Comparison of ENCODE assay signal across 9 cellular contexts in the genomic region with DNA sequence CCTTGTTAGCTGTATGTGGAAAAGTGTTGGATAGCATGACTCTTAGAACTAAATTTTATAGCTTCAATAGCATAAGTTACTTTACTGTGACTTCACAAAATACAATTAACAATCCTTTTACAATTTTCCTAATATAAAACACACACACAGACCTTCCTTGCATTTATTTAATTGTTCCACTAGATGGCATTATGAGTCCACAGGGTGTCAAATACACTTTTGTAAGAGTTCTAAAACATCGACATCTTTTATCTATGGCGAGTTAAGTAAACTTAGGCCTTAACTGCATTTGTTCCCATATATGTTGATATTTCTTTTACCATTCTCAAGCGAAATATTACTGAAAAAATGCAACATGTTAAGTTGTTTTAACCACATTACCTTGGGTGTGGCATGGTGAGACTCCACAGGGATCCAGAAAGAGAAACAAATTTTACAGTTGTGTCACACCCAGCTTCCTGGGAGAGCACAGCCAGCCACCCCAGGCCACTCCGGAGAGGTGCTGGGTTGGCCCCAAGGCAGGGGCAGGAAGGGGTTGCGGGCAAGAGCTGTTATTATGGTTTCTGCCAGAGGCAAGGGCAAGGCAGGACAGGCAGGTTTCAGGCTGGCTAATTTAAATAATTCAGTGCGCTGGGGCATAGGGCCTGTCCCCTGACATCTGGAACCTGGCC.
DNase-seq lines count a peak whose midpoint lies in the region; ATAC-seq and TF ChIP-seq lines count a peak whose summit lies in the region.
"Had no signal": no experiment of that assay in that cellular context is flagged by ENCODE, and none has a peak within 500 bp of the region (broad histone marks: within the 10 kb centered on the region; RNA-seq: fewer than 3 reads in every experiment).

No MANE protein-coding gene starts in this region.

- H3K36me3 Mint-ChIP-seq in neural crest cell (ENCODE audit: low read depth) = no peaks in the 10 kb centered on the region
- H3K36me3 Mint-ChIP-seq: activated naive CD4-positive, alpha-beta T cell treated with anti-CD3 and anti-CD28 coated beads, Interleukin-2, amount 50 U/mL, for 24 hours had no signal

- H3K4me1 Mint-ChIP-seq in neural crest cell = no peaks in the 10 kb centered on the region
- H3K4me1 Mint-ChIP-seq: activated naive CD4-positive, alpha-beta T cell treated with anti-CD3 and anti-CD28 coated beads, Interleukin-2, amount 50 U/mL, for 24 hours had no signal

- TF ChIP-seq CTCF in cardiac muscle cell (IDR thresholded peaks at IDR 0.05; ENCODE audit: low read depth, low read length) (peak; percentile 49), neural crest cell (conservative IDR thresholded peaks at IDR 0.05) (peak; percentile 77)

- ATAC-seq in Right ventricle myocardium superior (ENCODE audit: poor library complexity) = no peak
- ATAC-seq in GM19328 (IDR thresholded peaks at IDR 0.05; ENCODE audit: unreplicated experiment) = no peak
- no peak for ATAC-seq in HG03469 (IDR thresholded peaks at IDR 0.05; ENCODE audit: unreplicated experiment)

- DNase-seq in cardiac muscle cell (ENCODE audit: low read depth in 1 of 2, low spot score in 1 of 2) (peak; percentile 26 to 45), Right ventricle myocardium superior (no peak), NCI-H2081 (lab: John Stamatoyannopoulos, UW) (peak; percentile 24 to 63), cerebellum (ENCODE audit: low spot score) (peak; percentile 32), neural crest cell (ENCODE audit: low read depth, low spot score) (no peak), ecto neural progenitor cell (ENCODE audit: low spot score) (no peak)

- intact Hi-C loops in Right ventricle myocardium superior (cut with DNase I) = loop anchor here (10.0 kb wide), 1 partner anchor 140 kb away; no protein-coding TSS in a partner anchor

- no peaks in the 10 kb centered on the region for H3K27me3 ChIP-seq in cardiac muscle cell

- no peaks in the 10 kb centered on the region for H3K9me3 ChIP-seq in cardiac muscle cell (ENCODE audit: low read depth)

- H3K4me3 Mint-ChIP-seq in neural crest cell = no peak overlapping the region
- H3K4me3 Mint-ChIP-seq: activated naive CD4-positive, alpha-beta T cell treated with anti-CD3 and anti-CD28 coated beads, Interleukin-2, amount 50 U/mL, for 24 hours had no signal

- H3K27ac ChIP-seq in cardiac muscle cell = no peak overlapping the region

- H3K36me3 ChIP-seq in cardiac muscle cell = no peaks in the 10 kb centered on the region

- H3K27ac Mint-ChIP-seq in neural crest cell (ENCODE audit: unreplicated experiment) = no peak overlapping the region
- H3K27ac Mint-ChIP-seq: activated naive CD4-positive, alpha-beta T cell treated with anti-CD3 and anti-CD28 coated beads, Interleukin-2, amount 50 U/mL, for 24 hours had no signal

- no peaks in the 10 kb centered on the region for H3K4me1 ChIP-seq in cardiac muscle cell (ENCODE audit: low read depth)

- H3K4me3 ChIP-seq in cardiac muscle cell = no peak overlapping the region

- no peaks in the 10 kb centered on the region for H3K9me3 Mint-ChIP-seq in neural crest cell
- H3K9me3 Mint-ChIP-seq: activated naive CD4-positive, alpha-beta T cell treated with anti-CD3 and anti-CD28 coated beads, Interleukin-2, amount 50 U/mL, for 24 hours had no signal

- H3K27me3 Mint-ChIP-seq in neural crest cell (ENCODE audit: low read depth) = peaks cover 2% of the 10 kb centered on the region
- H3K27me3 Mint-ChIP-seq: activated naive CD4-positive, alpha-beta T cell treated with anti-CD3 and anti-CD28 coated beads, Interleukin-2, amount 50 U/mL, for 24 hours had no signal

Comparison
In these comparisons a context has a peak if more than half of its experiments do, and no peak if none do; other contexts are left out.
1. DNase-seq: peak in cardiac muscle cell (2 of 2), NCI-H2081 (2 of 2) and cerebellum (single experiment); none in Right ventricle myocardium superior (single experiment), neural crest cell (single experiment) and ecto neural progenitor cell (single experiment).